ENCODE assay signal across 18 cellular contexts in the genomic region with DNA sequence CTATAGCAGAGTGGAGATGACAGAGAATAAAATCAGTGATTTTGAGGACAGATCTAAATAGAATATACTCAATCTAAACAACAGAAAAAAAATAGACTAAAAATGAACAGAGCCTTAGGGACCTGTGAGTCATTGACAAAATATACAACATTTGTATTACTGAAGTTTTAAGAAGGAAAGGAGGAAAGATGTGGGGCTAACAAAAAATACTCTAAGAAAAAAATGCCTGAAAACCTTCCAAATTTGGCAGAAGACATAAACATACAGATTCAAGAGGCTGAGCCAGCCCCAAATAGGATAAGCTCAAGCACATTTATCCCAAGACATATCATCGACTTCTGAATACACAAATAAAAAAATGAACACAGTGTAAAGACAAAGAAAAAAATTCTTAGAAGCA.
DNase-seq lines count a peak whose midpoint lies in the region; ATAC-seq and TF ChIP-seq lines count a peak whose summit lies in the region.
"Had no signal": no experiment of that assay in that cellular context is flagged by ENCODE, and none has a peak within 500 bp of the region (broad histone marks: within the 10 kb centered on the region; RNA-seq: fewer than 3 reads in every experiment).

No MANE protein-coding gene starts in this region.

- 70% methylated on average over 1 of the region's 1 CpG for WGBS in prostate gland
- 58% methylated on average over 1 of the region's 1 CpG for WGBS in right cardiac atrium

- no peak for TF ChIP-seq POLR2A in GM18505 (IDR thresholded peaks at IDR 0.05; ENCODE audit: borderline replicate concordance, extremely low read depth, insufficient read depth, insufficient read length)
- TF ChIP-seq POLR2A in prostate gland (IDR thresholded peaks at IDR 0.05), result no peak

- no peak overlapping the region for H3K9ac ChIP-seq in adipocyte (ENCODE audit: low read length)

- ATAC-seq in GM18505 (IDR thresholded peaks at IDR 0.05; ENCODE audit: unreplicated experiment), result no peak
- ATAC-seq in HG02678 (IDR thresholded peaks at IDR 0.05; ENCODE audit: unreplicated experiment), result no peak
- no peak for ATAC-seq in right cardiac atrium
- ATAC-seq: GM12878 had no signal

- H3K4me3 ChIP-seq in adipocyte (ENCODE audit: low read length) (peak overlapping the region; percentile 41), fibroblast of villous mesenchyme (ENCODE audit: low read depth, low read length) (no peak overlapping the region), prostate gland (no peak overlapping the region), right cardiac atrium (ENCODE audit: low read length) (no peak overlapping the region)
- H3K4me3 ChIP-seq: GM12878 had no signal

- no peak for TF ChIP-seq CTCF in fibroblast of villous mesenchyme (IDR thresholded peaks at IDR 0.05; ENCODE audit: insufficient read depth, low read depth, low read length)
- no peak for TF ChIP-seq CTCF in prostate gland (IDR thresholded peaks at IDR 0.05)

- H3K4me1 ChIP-seq in adipocyte (ENCODE audit: control insufficient read depth, insufficient read depth, low read length), result peaks cover 13% of the 10 kb centered on the region
- H3K4me1 ChIP-seq in prostate gland (replicated peaks), result no peaks in the 10 kb centered on the region
- no peaks in the 10 kb centered on the region for H3K4me1 ChIP-seq in right cardiac atrium (ENCODE audit: control insufficient read depth, insufficient read depth, low read length)

- H3K27me3 ChIP-seq in adipocyte (replicated peaks; ENCODE audit: control insufficient read depth, insufficient read depth, low read length) (no peaks in the 10 kb centered on the region), prostate gland (replicated peaks; ENCODE audit: insufficient read depth) (no peaks in the 10 kb centered on the region), right cardiac atrium (ENCODE audit: control insufficient read depth, insufficient read depth) (no peaks in the 10 kb centered on the region)

- H3K9me3 ChIP-seq in adipocyte (ENCODE audit: control insufficient read depth, low read length) (no peaks in the 10 kb centered on the region), prostate gland (no peaks in the 10 kb centered on the region), right cardiac atrium (ENCODE audit: control insufficient read depth, low read length) (no peaks in the 10 kb centered on the region)

- H3K27ac ChIP-seq in prostate gland (no peak overlapping the region), right cardiac atrium (ENCODE audit: low read length) (no peak overlapping the region)
- H3K27ac ChIP-seq: RWPE1 had no signal

- H3K36me3 ChIP-seq in adipocyte (ENCODE audit: control insufficient read depth, insufficient read depth, low read length, severe bottlenecking) (no peaks in the 10 kb centered on the region), prostate gland (no peaks in the 10 kb centered on the region)

- DNase-seq in EL (peak; percentile 22), adipocyte (ENCODE audit: low read depth) (peak; percentile 75), fibroblast of gingiva (ENCODE audit: low read depth) (peak; percentile 83), fibroblast of villous mesenchyme (ENCODE audit: low read depth) (peak; percentile 1), prostate gland (ENCODE audit: low spot score) (no peak), right cardiac atrium (no peak)
- DNase-seq: MV-4-11; NCI-H1105 treated with DMSO at 0.1 percent for 48 hours; NCI-H2029 treated with DMSO at 0.1 percent for 48 hours; NCI-H226; NCI-H510A treated with DMSO at 0.1 percent for 48 hours; NCI-H748 treated with DMSO at 0.1 percent for 48 hours; NK-92 treated with Interleukin-12 subunit alpha and Interleukin-12 subunit beta, amount 100 ng/mL, for 24 hours; SHP77 treated with DMSO at 0.1 percent for 48 hours had no signal

- intact Hi-C loops in prostate gland (cut with DNase I), result no loop called here
- intact Hi-C loops in right cardiac atrium (cut with DNase I), result no loop called here

Comparison
In these comparisons a context has a peak if more than half of its experiments do, and no peak if none do; other contexts are left out.
1. DNase-seq: peak in EL (single experiment), adipocyte (single experiment), fibroblast of gingiva (single experiment) and fibroblast of villous mesenchyme (single experiment); none in prostate gland (single experiment) and right cardiac atrium (0 of 3).